ENCODE assay signal across 30 cellular contexts in genomic region chr13:77678691-77679090, GRCh38.
"Had no signal": no experiment of that assay in that cellular context is flagged by ENCODE, and none has a peak within 500 bp of the region (broad histone marks: within the 10 kb centered on the region; RNA-seq: fewer than 3 reads in every experiment).

No MANE protein-coding gene starts in this region.

- H3K27ac ChIP-seq: body of pancreas, colonic mucosa, VCaP had no signal

- DNase-seq: activated CD4-positive, alpha-beta memory T cell treated with anti-CD3 and anti-CD28 coated beads, Interleukin-2, amount 10 ng/mL, durations not matched to agents 7 days and 5 days; activated CD4-positive, alpha-beta T cell treated with anti-CD3 and anti-CD28 coated beads for 1 hour; activated CD4-positive, alpha-beta T cell treated with anti-CD3 and anti-CD28 coated beads for 4 hours; activated CD4-positive, alpha-beta T cell treated with anti-CD3 and anti-CD28 coated beads, Interleukin-2, amount 10 ng/mL, durations not matched to agents 7 days and 5 days; activated CD4-positive, alpha-beta T cell treated with anti-CD3 and anti-CD28 coated beads, Interleukin-2, amount 50 U/mL, for 4 hours; activated CD8-positive, alpha-beta memory T cell treated with anti-CD3 and anti-CD28 coated beads, Interleukin-2, amount 50 U/mL, for 48 hours; activated gamma-delta T cell; activated naive CD4-positive, alpha-beta T cell; activated naive CD4-positive, alpha-beta T cell treated with anti-CD3 and anti-CD28 coated beads, Interleukin-2, amount 10 ng/mL, durations not matched to agents 7 days and 5 days; activated naive CD8-positive, alpha-beta T cell treated with anti-CD3 and anti-CD28 coated beads, Interleukin-2, amount 10 ng/mL, durations not matched to agents 7 days and 5 days; activated T-cell treated with anti-CD3 and anti-CD28 coated beads for 4 hours; activated T-cell treated with anti-CD3 and anti-CD28 coated beads, Interleukin-2, amount 50 U/mL, for 24 hours; activated T-cell treated with anti-CD3 and anti-CD28 coated beads, Interleukin-2, amount 50 U/mL, for 72 hours; amniotic stem cell; anterior cingulate cortex; body of pancreas; central memory CD4-positive, alpha-beta T cell; cerebellar nuclear complex; colonic mucosa; dorsolateral prefrontal cortex; effector memory CD4-positive, alpha-beta T cell; endodermal cell; foreskin fibroblast; T-helper 2 cell had no signal

- ATAC-seq: activated naive CD4-positive, alpha-beta T cell treated with anti-CD3 and anti-CD28 coated beads, Interleukin-2, amount 50 U/mL, for 72 hours; activated T-cell treated with anti-CD3 and anti-CD28 coated beads, Interleukin-2, amount 50 U/mL, for 72 hours; body of pancreas; esophagus mucosa; WTC11 had no signal

- H3K4me3 ChIP-seq: body of pancreas, colonic mucosa, dorsolateral prefrontal cortex had no signal

- H3K4me1 ChIP-seq: body of pancreas, colonic mucosa had no signal

- H3K36me3 ChIP-seq: colonic mucosa had no signal

- H3K27me3 ChIP-seq: body of pancreas, colonic mucosa, dorsolateral prefrontal cortex had no signal

- H3K9me3 ChIP-seq: body of pancreas, colonic mucosa had no signal

- FAIRE-seq: astrocyte, frontal cortex had no signal
